In the genomic region with DNA sequence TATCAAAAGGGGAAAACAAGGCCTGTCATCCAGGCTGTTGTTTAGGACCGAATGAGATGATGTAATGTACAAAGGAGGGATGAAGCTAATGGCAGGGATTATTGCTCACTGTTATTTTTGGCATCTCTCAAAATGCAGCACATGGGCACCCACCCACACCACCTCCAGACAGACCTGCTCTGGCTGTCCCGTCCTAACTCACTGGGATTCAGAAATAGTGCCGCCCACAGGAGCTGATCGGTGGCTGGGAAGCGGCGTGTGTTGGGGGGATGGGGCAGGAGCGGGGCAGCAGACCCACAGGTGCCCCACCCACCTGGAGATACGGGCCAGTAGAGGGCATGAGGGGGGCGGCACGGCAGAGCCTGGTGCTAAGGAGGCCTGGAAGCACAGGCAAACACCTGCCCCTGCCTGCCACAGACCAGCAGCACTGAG, we compare ENCODE assay signal across 30 cellular contexts. TPM values are rescaled to one million over a fixed set of nuclear protein-coding genes. Genes with fewer than 3 reads are reported as not detected.
DNase-seq lines count a peak whose midpoint lies in the region; ATAC-seq and TF ChIP-seq lines count a peak whose summit lies in the region.
"Had no signal": no experiment of that assay in that cellular context is flagged by ENCODE, and none has a peak within 500 bp of the region (broad histone marks: within the 10 kb centered on the region; RNA-seq: fewer than 3 reads in every experiment).

No MANE protein-coding gene starts in this region.

- 73% methylated on average over 7 of the region's 10 CpGs for WGBS in suprapubic skin

- no peaks in the 10 kb centered on the region for H3K36me3 ChIP-seq in suprapubic skin
- H3K36me3 ChIP-seq: heart right ventricle, MG63, right lobe of liver, SJCRH30, transverse colon had no signal

- no peak for TF ChIP-seq EP300 in suprapubic skin (IDR thresholded peaks at IDR 0.05)

- intact Hi-C loops in dorsolateral prefrontal cortex (cut with DNase I) = no loop called here

- H3K4me3 ChIP-seq in dorsolateral prefrontal cortex = no peak overlapping the region
- H3K4me3 ChIP-seq in suprapubic skin = no peak overlapping the region
- H3K4me3 ChIP-seq: heart right ventricle, K562, MG63, right lobe of liver, SJCRH30, transverse colon had no signal

- CTCF ChIA-PET in WTC11 (lab: Charles Lee) = interaction anchor here (0.6 to 1.0 kb wide), 2 partner anchors 176 to 235 kb away, joined by 3 to 6 read pairs; no protein-coding TSS in a partner anchor

- H3K9me3 Mint-ChIP-seq in WTC11 = peaks cover 38% of the 10 kb centered on the region
- peaks cover 25 to 31% of the 10 kb centered on the region in 2 donors for H3K9me3 Mint-ChIP-seq in activated naive CD4-positive, alpha-beta T cell treated with anti-CD3 and anti-CD28 coated beads, Interleukin-2, amount 50 U/mL, for 72 hours

- H3K36me3 Mint-ChIP-seq in WTC11 = peaks cover 27% of the 10 kb centered on the region
- peaks cover 25 to 35% of the 10 kb centered on the region in 2 donors for H3K36me3 Mint-ChIP-seq in activated naive CD4-positive, alpha-beta T cell treated with anti-CD3 and anti-CD28 coated beads, Interleukin-2, amount 50 U/mL, for 72 hours
- H3K36me3 Mint-ChIP-seq: activated naive CD4-positive, alpha-beta T cell treated with anti-CD3 and anti-CD28 coated beads, Interleukin-2, amount 10 ng/mL, durations not matched to agents 7 days and 5 days had no signal

- no peaks in the 10 kb centered on the region for H3K4me1 Mint-ChIP-seq in WTC11
- H3K4me1 Mint-ChIP-seq: activated CD4-positive, alpha-beta T cell treated with anti-CD3 and anti-CD28 coated beads, Interleukin-2, amount 10 ng/mL, durations not matched to agents 7 days and 5 days; activated naive CD4-positive, alpha-beta T cell treated with anti-CD3 and anti-CD28 coated beads, Interleukin-2, amount 10 ng/mL, durations not matched to agents 7 days and 5 days; naive B cell; stimulated activated naive CD8-positive, alpha-beta T cell treated with anti-CD3 and anti-CD28 coated beads, Interleukin-15, amount 100 ng/mL, for 72 hours had no signal

- ATAC-seq in WTC11 = peak; percentile 57
- ATAC-seq in HG02642 (IDR thresholded peaks at IDR 0.05; ENCODE audit: poor library complexity, unreplicated experiment) = no peak
- ATAC-seq in activated naive CD4-positive, alpha-beta T cell treated with anti-CD3 and anti-CD28 coated beads, Interleukin-2, amount 50 U/mL, for 72 hours = no peak
- no peak for ATAC-seq in GM21360 (IDR thresholded peaks at IDR 0.05; ENCODE audit: unreplicated experiment)
- ATAC-seq: heart right ventricle; K562; stimulated activated naive CD8-positive, alpha-beta T cell treated with anti-CD3 and anti-CD28 coated beads, Interleukin-15, amount 100 ng/mL, for 72 hours had no signal

- H3K27me3 Mint-ChIP-seq in WTC11 (ENCODE audit: low read depth) = no peaks in the 10 kb centered on the region; the same call in 1 of the 2 replicates
- H3K27me3 Mint-ChIP-seq: stimulated activated naive CD8-positive, alpha-beta T cell treated with anti-CD3 and anti-CD28 coated beads, Interleukin-15, amount 100 ng/mL, for 72 hours had no signal

- no peaks in the 10 kb centered on the region for H3K27me3 ChIP-seq in dorsolateral prefrontal cortex
- no peaks in the 10 kb centered on the region for H3K27me3 ChIP-seq in suprapubic skin
- H3K27me3 ChIP-seq: MG63, right lobe of liver, SJCRH30, transverse colon had no signal

- POLR2A ChIA-PET in WTC11 (lab: Charles Lee) = no interaction called here

- TF ChIP-seq POLR2A in suprapubic skin (IDR thresholded peaks at IDR 0.05) = no peak

- H3K4me3 Mint-ChIP-seq in WTC11 = no peak overlapping the region
- H3K4me3 Mint-ChIP-seq: activated CD4-positive, alpha-beta T cell treated with anti-CD3 and anti-CD28 coated beads, Interleukin-2, amount 10 ng/mL, durations not matched to agents 7 days and 5 days; activated naive CD4-positive, alpha-beta T cell treated with anti-CD3 and anti-CD28 coated beads, Interleukin-2, amount 10 ng/mL, durations not matched to agents 7 days and 5 days; activated T-helper 1 cell treated with anti-CD3 and anti-CD28 coated beads, Interleukin-12 subunit alpha, Interleukin-12 subunit beta, Interleukin-2, Interleukin-4 antibody, amounts not matched to agents 30 ng/mL and 10 ng/mL and 1 ng/mL, durations not matched to agents 14 hours and 24 hours and 36 hours; CD4-positive, alpha-beta T cell; stimulated activated naive CD8-positive, alpha-beta T cell treated with anti-CD3 and anti-CD28 coated beads, Interleukin-15, amount 100 ng/mL, for 72 hours; T-helper 1 cell treated with Interleukin-12 subunit alpha and Interleukin-12 subunit beta and Interleukin-4 antibody, amounts not matched to agents 30 μg/mL and 1 μg/mL, for 36 hours had no signal

- no peak overlapping the region for H3K27ac Mint-ChIP-seq in WTC11
- no peak overlapping the region for H3K27ac Mint-ChIP-seq in activated naive CD4-positive, alpha-beta T cell treated with anti-CD3 and anti-CD28 coated beads, Interleukin-2, amount 50 U/mL, for 72 hours
- H3K27ac Mint-ChIP-seq: activated CD4-positive, alpha-beta T cell treated with anti-CD3 and anti-CD28 coated beads, Interleukin-2, amount 10 ng/mL, durations not matched to agents 7 days and 5 days; activated naive CD4-positive, alpha-beta T cell treated with anti-CD3 and anti-CD28 coated beads, Interleukin-2, amount 10 ng/mL, durations not matched to agents 7 days and 5 days; activated T-helper 1 cell treated with anti-CD3 and anti-CD28 coated beads, Interleukin-12 subunit alpha, Interleukin-12 subunit beta, Interleukin-2, Interleukin-4 antibody, amounts not matched to agents 30 ng/mL and 10 ng/mL and 1 ng/mL, durations not matched to agents 14 hours and 24 hours and 36 hours; CD4-positive, alpha-beta T cell; stimulated activated naive CD8-positive, alpha-beta T cell treated with anti-CD3 and anti-CD28 coated beads, Interleukin-15, amount 100 ng/mL, for 72 hours; T-helper 1 cell treated with Interleukin-12 subunit alpha and Interleukin-12 subunit beta and Interleukin-4 antibody, amounts not matched to agents 30 μg/mL and 1 μg/mL, for 36 hours had no signal

- H3K9me3 ChIP-seq in suprapubic skin = peaks cover 7% of the 10 kb centered on the region
- H3K9me3 ChIP-seq: right lobe of liver had no signal

- no peak for TF ChIP-seq CTCF in WTC11 (IDR thresholded peaks at IDR 0.05)
- no peak for TF ChIP-seq CTCF in dorsolateral prefrontal cortex (IDR thresholded peaks at IDR 0.05 in 54 of 56, conservative IDR thresholded peaks at IDR 0.05 in 2 of 56; ENCODE audit: low read depth in 1 of 56, partially characterized antibody in 56 of 56)
- no peak for TF ChIP-seq CTCF in suprapubic skin (IDR thresholded peaks at IDR 0.05)

- peaks cover 25% of the 10 kb centered on the region for H3K4me1 ChIP-seq in suprapubic skin
- H3K4me1 ChIP-seq: heart right ventricle, right lobe of liver, SJCRH30, transverse colon had no signal

- H3K27ac ChIP-seq in dorsolateral prefrontal cortex (peak overlapping the region in 44 of 59 donors; percentile 16 to 92 (median 63)), suprapubic skin (peak overlapping the region; percentile 73)
- H3K27ac ChIP-seq: heart right ventricle, right lobe of liver, SJCRH30, transverse colon had no signal

- DNase-seq in WTC11 (ENCODE audit: low spot score) = no peak
- DNase-seq in dorsolateral prefrontal cortex = peak in 7 of 10 donors; percentile 41 to 76 (median 68)
- peak; percentile 22 for DNase-seq in myocyte (ENCODE audit: low read depth)
- DNase-seq in suprapubic skin (ENCODE audit: low spot score in 2 of 2) = peak in 1 of 2 donors; percentile 44
- no peak for DNase-seq in activated naive CD4-positive, alpha-beta T cell treated with anti-CD3 and anti-CD28 coated beads, Interleukin-2, amount 50 U/mL, for 72 hours (ENCODE audit: low spot score in 2 of 2)
- no peak for DNase-seq in NCI-H1694 (lab: John Stamatoyannopoulos, UW)
- DNase-seq: activated CD4-positive, alpha-beta T cell treated with anti-CD3 and anti-CD28 coated beads, Interleukin-2, amount 10 ng/mL, durations not matched to agents 7 days and 5 days; activated naive CD4-positive, alpha-beta T cell treated with anti-CD3 and anti-CD28 coated beads, Interleukin-2, amount 10 ng/mL, durations not matched to agents 7 days and 5 days; CD4-positive, alpha-beta T cell; central memory CD4-positive, alpha-beta T cell; DMS153; foreskin fibroblast; heart right ventricle; left cardiac atrium; mesendoderm; MG63; naive B cell; NCI-H146; NCI-H2171; NCI-H510A treated with DMSO at 0.1 percent for 48 hours; NK-92 treated with Interleukin-12 subunit alpha and Interleukin-12 subunit beta, amount 100 ng/mL, for 24 hours; right lobe of liver; SJCRH30; stimulated activated naive CD8-positive, alpha-beta T cell treated with anti-CD3 and anti-CD28 coated beads, Interleukin-15, amount 100 ng/mL, for 72 hours; transverse colon had no signal

TF ChIP-seq in WTC11, 78 proteins besides CTCF, POLR2A, EP300 and RAD21 (continues in another document):
- TF ChIP-seq ETV6 (CRISPR knock-in tag; IDR thresholded peaks at IDR 0.05) (no peak), CREM (CRISPR knock-in tag; IDR thresholded peaks at IDR 0.05) (no peak), ZNF671 (CRISPR knock-in tag; IDR thresholded peaks at IDR 0.05) (no peak), ZNF317 (CRISPR knock-in tag; IDR thresholded peaks at IDR 0.05; ENCODE audit: borderline replicate concordance, low read depth) (no peak), ESRRA (CRISPR knock-in tag; IDR thresholded peaks at IDR 0.05; ENCODE audit: borderline replicate concordance) (no peak), TP53 (CRISPR knock-in tag; IDR thresholded peaks at IDR 0.05) (no peak), NFYB (CRISPR knock-in tag; conservative IDR thresholded peaks at IDR 0.05; ENCODE audit: low read depth) (no peak), FOXP1 (CRISPR knock-in tag; IDR thresholded peaks at IDR 0.05; ENCODE audit: borderline replicate concordance) (no peak), SP1 (CRISPR knock-in tag; conservative IDR thresholded peaks at IDR 0.05) (no peak), NR1H2 (CRISPR knock-in tag; IDR thresholded peaks at IDR 0.05) (no peak)
- TF ChIP-seq, protein P1, sequence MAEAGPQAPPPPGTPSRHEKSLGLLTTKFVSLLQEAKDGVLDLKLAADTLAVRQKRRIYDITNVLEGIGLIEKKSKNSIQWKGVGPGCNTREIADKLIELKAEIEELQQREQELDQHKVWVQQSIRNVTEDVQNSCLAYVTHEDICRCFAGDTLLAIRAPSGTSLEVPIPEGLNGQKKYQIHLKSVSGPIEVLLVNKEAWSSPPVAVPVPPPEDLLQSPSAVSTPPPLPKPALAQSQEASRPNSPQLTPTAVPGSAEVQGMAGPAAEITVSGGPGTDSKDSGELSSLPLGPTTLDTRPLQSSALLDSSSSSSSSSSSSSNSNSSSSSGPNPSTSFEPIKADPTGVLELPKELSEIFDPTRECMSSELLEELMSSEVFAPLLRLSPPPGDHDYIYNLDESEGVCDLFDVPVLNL (CRISPR knock-in tag; IDR thresholded peaks at IDR 0.05; ENCODE audit: borderline replicate concordance, low read depth) = no peak

RNA-seq across cellular contexts. Expression of a gene that starts 52.2 kb away (rescaled TPM):
- 0.50 to 0.89 TPM (median 0.72 TPM) in 3 replicates for total RNA-seq in WTC11 (2021)
- 100 to 1,000 TPM in 78 of 120 experiments, 10 to 100 TPM in 42; 32.4 to 184 (median 107) TPM for total RNA-seq in dorsolateral prefrontal cortex
- 0.11 and 0.26 TPM in 2 replicates for total RNA-seq in myocyte
- 0.28 TPM for polyA plus RNA-seq in myocyte (2012)
- 10 to 100 TPM in 3 of 4 donors, 1 to 10 TPM in 1; 5.2 to 13.0 (median 11.3) TPM for total RNA-seq in suprapubic skin
- total RNA-seq in activated naive CD4-positive, alpha-beta T cell treated with anti-CD3 and anti-CD28 coated beads, Interleukin-2, amount 50 U/mL, for 72 hours = under 1 TPM in 1 of 2 donors, not detected in 1; 0.12 TPM
- total RNA-seq: K562, SJCRH30 had no signal
- polyA plus RNA-seq: K562 had no signal

Comparison
In these comparisons a context has a peak if more than half of its experiments do, and no peak if none do; other contexts are left out.
1. DNase-seq: peak in dorsolateral prefrontal cortex (7 of 10) and myocyte (single experiment); none in WTC11 (single experiment), activated naive CD4-positive, alpha-beta T cell treated with anti-CD3 and anti-CD28 coated beads, Interleukin-2, amount 50 U/mL, for 72 hours (0 of 2) and NCI-H1694 (single experiment).